In the genomic region with DNA sequence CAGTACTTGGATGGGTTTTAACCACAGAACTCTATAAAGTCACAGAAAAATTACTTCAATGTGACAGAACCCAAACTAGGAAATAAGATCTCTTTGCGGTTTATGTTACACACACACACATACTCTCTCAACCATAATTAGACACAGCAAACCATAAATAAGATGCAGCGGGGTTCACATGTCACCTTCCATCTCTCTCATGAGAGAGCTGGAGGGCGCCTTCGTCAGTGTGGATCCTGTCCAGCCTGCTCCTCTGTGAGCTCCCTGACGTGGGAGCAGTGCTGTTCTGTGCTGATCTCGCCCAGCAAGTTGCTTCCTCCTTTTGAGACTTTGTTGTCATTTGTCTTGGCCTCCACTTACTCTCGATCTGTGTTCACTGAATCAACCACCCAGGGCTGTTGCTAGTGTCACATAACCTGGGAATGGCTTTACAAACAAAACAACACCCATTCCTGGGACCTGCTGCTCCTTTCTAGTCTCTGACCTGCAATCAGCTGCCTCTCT, we compare ENCODE assay signal across 8 cellular contexts.
DNase-seq lines count a peak whose midpoint lies in the region; ATAC-seq lines count a peak whose summit lies in the region.

No MANE protein-coding gene starts in this region.

- H3K27me3 ChIP-seq in CD4-positive, CD25-positive, alpha-beta regulatory T cell (ENCODE audit: control insufficient read depth, insufficient read depth, low read length): peaks cover 9% of the 10 kb centered on the region
- H3K27me3 ChIP-seq in effector memory CD4-positive, alpha-beta T cell (replicated peaks; ENCODE audit: control insufficient read depth, insufficient read depth, low read length, poor library complexity, severe bottlenecking): no peaks in the 10 kb centered on the region

- H3K9me3 ChIP-seq in CD4-positive, CD25-positive, alpha-beta regulatory T cell (ENCODE audit: control insufficient read depth in 2 of 2, low read length in 2 of 2): peaks cover 0 to 4% of the 10 kb centered on the region in 2 experiments
- H3K9me3 ChIP-seq in effector memory CD4-positive, alpha-beta T cell (ENCODE audit: control insufficient read depth, low read length): no peaks in the 10 kb centered on the region

- H3K4me3 ChIP-seq in CD4-positive, CD25-positive, alpha-beta regulatory T cell (ENCODE audit: low read depth, low read length): no peak overlapping the region
- H3K4me3 ChIP-seq in effector memory CD4-positive, alpha-beta T cell (ENCODE audit: insufficient read depth, low read depth, low read length, poor library complexity, severe bottlenecking): no peak overlapping the region

- DNase-seq in CD4-positive, CD25-positive, alpha-beta regulatory T cell: peak in 1 of 3 donors; percentile 12
- no peak for DNase-seq in activated naive CD4-positive, alpha-beta T cell treated with anti-CD3 and anti-CD28 coated beads, Interleukin-2, amount 50 U/mL, for 72 hours (ENCODE audit: low spot score in 2 of 2)
- DNase-seq in iPS-NIHi7 (ENCODE audit: extremely low spot score) (no peak), NCI-H82 (lab: John Stamatoyannopoulos, UW) (no peak)
- DNase-seq in effector memory CD4-positive, alpha-beta T cell: no peak

- H3K36me3 ChIP-seq in CD4-positive, CD25-positive, alpha-beta regulatory T cell (ENCODE audit: control insufficient read depth, insufficient read depth, low read length): no peaks in the 10 kb centered on the region
- H3K36me3 ChIP-seq in effector memory CD4-positive, alpha-beta T cell (ENCODE audit: control insufficient read depth, insufficient read depth, low read length): no peaks in the 10 kb centered on the region

- H3K4me1 Mint-ChIP-seq in CD4-positive, CD25-positive, alpha-beta regulatory T cell: peaks cover 0 to 9% (median 6%) of the 10 kb centered on the region in 4 donors
- peaks cover 17% of the 10 kb centered on the region for H3K4me1 Mint-ChIP-seq in stimulated activated naive CD8-positive, alpha-beta T cell treated with anti-CD3 and anti-CD28 coated beads, Interleukin-15, Interleukin-2, amounts not matched to agents 100 ng/mL and 50 ng/mL, for 24 hours (ENCODE audit: low read depth)

- H3K27me3 Mint-ChIP-seq in CD4-positive, CD25-positive, alpha-beta regulatory T cell: peaks cover 9% of the 10 kb centered on the region
- H3K27me3 Mint-ChIP-seq in stimulated activated naive CD8-positive, alpha-beta T cell treated with anti-CD3 and anti-CD28 coated beads, Interleukin-15, Interleukin-2, amounts not matched to agents 100 ng/mL and 50 ng/mL, for 24 hours: no peaks in the 10 kb centered on the region

- H3K27ac Mint-ChIP-seq in CD4-positive, CD25-positive, alpha-beta regulatory T cell: peak overlapping the region in 1 of 3 donors; percentile 48
- H3K27ac Mint-ChIP-seq in activated naive CD4-positive, alpha-beta T cell treated with anti-CD3 and anti-CD28 coated beads, Interleukin-2, amount 50 U/mL, for 72 hours: peak overlapping the region in 1 of 2 donors; percentile 62
- peak overlapping the region; percentile 60 for H3K27ac Mint-ChIP-seq in stimulated activated naive CD8-positive, alpha-beta T cell treated with anti-CD3 and anti-CD28 coated beads, Interleukin-15, Interleukin-2, amounts not matched to agents 100 ng/mL and 50 ng/mL, for 24 hours

- no peak overlapping the region for H3K27ac ChIP-seq in CD4-positive, CD25-positive, alpha-beta regulatory T cell (ENCODE audit: insufficient read depth, low read length, poor library complexity, severe bottlenecking)
- no peak overlapping the region for H3K27ac ChIP-seq in effector memory CD4-positive, alpha-beta T cell (ENCODE audit: insufficient read depth, low read length, poor library complexity, severe bottlenecking)

- ATAC-seq in CD4-positive, CD25-positive, alpha-beta regulatory T cell (ENCODE audit: low read depth in 2 of 2): peak; percentile 22 to 24
- ATAC-seq in GM18909 (IDR thresholded peaks at IDR 0.05; ENCODE audit: poor library complexity, unreplicated experiment) (peak; percentile 74), HG03442 (IDR thresholded peaks at IDR 0.05; ENCODE audit: unreplicated experiment) (peak; percentile 77)
- ATAC-seq in activated naive CD4-positive, alpha-beta T cell treated with anti-CD3 and anti-CD28 coated beads, Interleukin-2, amount 50 U/mL, for 72 hours: peak; percentile 71

- H3K9me3 Mint-ChIP-seq in CD4-positive, CD25-positive, alpha-beta regulatory T cell: peaks cover 0 to 12% (median 5%) of the 10 kb centered on the region in 7 donors
- peaks cover 10 to 13% of the 10 kb centered on the region in 2 donors for H3K9me3 Mint-ChIP-seq in activated naive CD4-positive, alpha-beta T cell treated with anti-CD3 and anti-CD28 coated beads, Interleukin-2, amount 50 U/mL, for 72 hours
- peaks cover 17% of the 10 kb centered on the region for H3K9me3 Mint-ChIP-seq in stimulated activated naive CD8-positive, alpha-beta T cell treated with anti-CD3 and anti-CD28 coated beads, Interleukin-15, Interleukin-2, amounts not matched to agents 100 ng/mL and 50 ng/mL, for 24 hours

- no peaks in the 10 kb centered on the region for H3K36me3 Mint-ChIP-seq in CD4-positive, CD25-positive, alpha-beta regulatory T cell
- H3K36me3 Mint-ChIP-seq in activated naive CD4-positive, alpha-beta T cell treated with anti-CD3 and anti-CD28 coated beads, Interleukin-2, amount 50 U/mL, for 72 hours: peaks cover 8 to 13% of the 10 kb centered on the region in 2 donors
- no peaks in the 10 kb centered on the region for H3K36me3 Mint-ChIP-seq in stimulated activated naive CD8-positive, alpha-beta T cell treated with anti-CD3 and anti-CD28 coated beads, Interleukin-15, Interleukin-2, amounts not matched to agents 100 ng/mL and 50 ng/mL, for 24 hours (ENCODE audit: low read depth)

- H3K4me3 Mint-ChIP-seq in CD4-positive, CD25-positive, alpha-beta regulatory T cell: no peak overlapping the region
- H3K4me3 Mint-ChIP-seq in stimulated activated naive CD8-positive, alpha-beta T cell treated with anti-CD3 and anti-CD28 coated beads, Interleukin-15, Interleukin-2, amounts not matched to agents 100 ng/mL and 50 ng/mL, for 24 hours: no peak overlapping the region

- no peaks in the 10 kb centered on the region for H3K4me1 ChIP-seq in CD4-positive, CD25-positive, alpha-beta regulatory T cell (ENCODE audit: control insufficient read depth, insufficient read depth, low read length, poor library complexity, severe bottlenecking)
- H3K4me1 ChIP-seq in effector memory CD4-positive, alpha-beta T cell (ENCODE audit: control insufficient read depth, insufficient read depth, low read length, poor library complexity, severe bottlenecking): peaks cover 6% of the 10 kb centered on the region

Comparison
In these comparisons a context has a peak if more than half of its experiments do, and no peak if none do; other contexts are left out.
1. ATAC-seq: peak in every context shown above with its lines; median percentile 77 in HG03442; 74 in GM18909; 71 in activated naive CD4-positive, alpha-beta T cell treated with anti-CD3 and anti-CD28 coated beads, Interleukin-2, amount 50 U/mL, for 72 hours; 23 in CD4-positive, CD25-positive, alpha-beta regulatory T cell.